ENCODE assay signal across 10 cellular contexts in the genomic region with DNA sequence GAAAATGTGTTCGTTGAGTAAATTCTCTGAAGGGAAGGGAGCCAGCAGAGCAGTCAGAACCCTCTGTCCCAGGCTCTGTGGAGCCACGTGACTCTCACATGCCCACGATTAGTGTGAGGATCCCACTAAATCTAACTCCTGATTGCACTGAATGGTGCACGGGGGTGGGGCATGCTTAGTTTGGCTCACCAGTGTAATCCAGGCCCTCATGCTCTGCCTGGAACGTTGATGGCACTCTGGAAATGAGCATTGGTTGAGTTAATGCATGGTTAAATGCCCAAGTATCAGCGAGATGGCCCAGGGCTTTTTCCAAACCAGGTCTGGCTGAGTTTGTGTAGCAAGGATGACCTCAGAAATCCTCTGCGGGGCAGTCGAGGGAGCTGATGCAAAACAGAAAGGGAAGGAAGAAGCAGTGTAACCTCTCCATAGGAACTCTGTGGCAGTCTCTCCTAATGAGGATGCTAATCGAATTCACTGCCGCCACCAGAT.
DNase-seq lines count a peak whose midpoint lies in the region; ATAC-seq and TF ChIP-seq lines count a peak whose summit lies in the region.
"Had no signal": no experiment of that assay in that cellular context is flagged by ENCODE, and none has a peak within 500 bp of the region (broad histone marks: within the 10 kb centered on the region; RNA-seq: fewer than 3 reads in every experiment).

No MANE protein-coding gene starts in this region.

- ATAC-seq in GM23338 (peak; percentile 69), body of pancreas (peak; percentile 16), gastrocnemius medialis (peak; percentile 59 to 72), GM21423 (IDR thresholded peaks at IDR 0.05; ENCODE audit: unreplicated experiment) (no peak), GM18867 (IDR thresholded peaks at IDR 0.05; ENCODE audit: unreplicated experiment) (no peak)
- ATAC-seq: left colon had no signal

- no peaks in the 10 kb centered on the region for H3K9me2 ChIP-seq in GM23338 (ENCODE audit: insufficient read depth)

- dilution Hi-C loops in mammary epithelial cell (cut with HindIII; ENCODE audit: low sequenced_read_pairs): no loop called here

- H3K4me1 ChIP-seq in GM23338 (ENCODE audit: insufficient read depth) (peaks cover 48% of the 10 kb centered on the region), body of pancreas (peaks cover 16% of the 10 kb centered on the region), gastrocnemius medialis (peaks cover 11 to 22% of the 10 kb centered on the region in 2 donors), mammary epithelial cell (ENCODE audit: insufficient read depth, low read length) (peaks cover 7% of the 10 kb centered on the region)

- H3K4me2 ChIP-seq in GM23338 (peak overlapping the region; percentile 64), mammary epithelial cell (ENCODE audit: insufficient read depth, low read depth, low read length) (no peak overlapping the region)

- H3K27me3 Mint-ChIP-seq in GM23338 (ENCODE audit: insufficient read depth, low read depth, poor library complexity): peaks cover 22% of the 10 kb centered on the region

- peak overlapping the region; percentile 65 for H3K4me3 Mint-ChIP-seq in GM23338

- in situ Hi-C loops in gastrocnemius medialis (cut with MboI; ENCODE audit: low sequenced_read_pairs in 4 of 4) (no loop called here), mammary epithelial cell (cut with MboI; ENCODE audit: low sequenced_read_pairs in 2 of 2) (loop anchor here in 1 of 2 donors (25.0 kb wide), 1 partner anchor 309 kb away; a partner anchor contains a TSS)

- H4K20me1 ChIP-seq in GM23338 (replicated peaks; ENCODE audit: insufficient read depth): no peaks in the 10 kb centered on the region
- H4K20me1 ChIP-seq in mammary epithelial cell (ENCODE audit: insufficient read depth, low read length): no peaks in the 10 kb centered on the region

- peak overlapping the region; percentile 9; the same call in 1 of the 2 replicates for H3K4me3 ChIP-seq in GM23338
- no peak overlapping the region for H3K4me3 ChIP-seq in body of pancreas
- no peak overlapping the region for H3K4me3 ChIP-seq in gastrocnemius medialis
- H3K4me3 ChIP-seq in mammary epithelial cell (replicated peaks in 1 of 3; ENCODE audit: insufficient read depth in 1 of 3, low read depth in 2 of 3, low read length in 3 of 3): no peak overlapping the region

- peak overlapping the region; percentile 21; the same call in 1 of the 2 replicates for H2AFZ ChIP-seq in GM23338
- no peak overlapping the region for H2AFZ ChIP-seq in mammary epithelial cell (ENCODE audit: low read depth, low read length)

- H3K9me3 ChIP-seq in body of pancreas (no peaks in the 10 kb centered on the region), gastrocnemius medialis (no peaks in the 10 kb centered on the region), mammary epithelial cell (replicated peaks; ENCODE audit: insufficient read depth, low read length) (no peaks in the 10 kb centered on the region)

- no TSS peak for BruUV-seq in mammary epithelial cell (replicated peaks; lab: Mats Ljungman, UMichigan)

- H3K27me3 ChIP-seq in GM23338 (ENCODE audit: insufficient read depth) (no peaks in the 10 kb centered on the region), body of pancreas (no peaks in the 10 kb centered on the region), gastrocnemius medialis (no peaks in the 10 kb centered on the region), mammary epithelial cell (ENCODE audit: insufficient read depth, low read length) (no peaks in the 10 kb centered on the region)

- H3F3A ChIP-seq in GM23338 (replicated peaks; ENCODE audit: low read depth): peaks cover 20% of the 10 kb centered on the region

- H3K9me3 Mint-ChIP-seq in GM23338: peaks cover 10% of the 10 kb centered on the region

- peak overlapping the region; percentile 98 for H3K27ac Mint-ChIP-seq in GM23338

- 57 to 72% methylated on average over 10 of the region's 10 CpGs for WGBS in body of pancreas, 2 donors
- 74% methylated on average over 8 of the region's 10 CpGs for WGBS in mammary epithelial cell (ENCODE audit: low coverage, missing lambda C conversion rate)

- intact Hi-C loops in body of pancreas (cut with DNase I): no loop called here
- intact Hi-C loops in gastrocnemius medialis (cut with DNase I; ENCODE audit: low total_unique reads): no loop called here
- intact Hi-C loops in mammary epithelial cell (cut with micrococcal nuclease): no loop called here

- CTCF ChIA-PET in mammary epithelial cell (lab: Charles Lee; ENCODE audit: low non-redundant PET): no interaction called here

- DNase-seq in GM23338 (ENCODE audit: low spot score) (peak; percentile 67), body of pancreas (peak in 2 of 4 donors; percentile 22 to 27), iris pigment epithelial cell (ENCODE audit: low read depth) (peak; percentile 10), gastrocnemius medialis (peak; percentile 48 to 65), OCI-M2 (lab: John Stamatoyannopoulos, UW; ENCODE audit: unreplicated experiment) (no peak), mammary epithelial cell (no peak)
- DNase-seq: activated CD4-positive, alpha-beta T cell treated with anti-CD3 and anti-CD28 coated beads for 1 hour; left colon had no signal

- H3K36me3 ChIP-seq in GM23338 (ENCODE audit: insufficient read depth): no peaks in the 10 kb centered on the region
- H3K36me3 ChIP-seq in body of pancreas (replicated peaks in 1 of 2; ENCODE audit: insufficient read depth in 1 of 2, low read depth in 2 of 2): no peaks in the 10 kb centered on the region
- no peaks in the 10 kb centered on the region for H3K36me3 ChIP-seq in gastrocnemius medialis
- H3K36me3 ChIP-seq in mammary epithelial cell (ENCODE audit: insufficient read depth, low read length): no peaks in the 10 kb centered on the region

- H3K4me1 Mint-ChIP-seq in GM23338: peaks cover 60% of the 10 kb centered on the region

- H3K79me2 ChIP-seq in GM23338 (replicated peaks; ENCODE audit: insufficient read depth) (no peaks in the 10 kb centered on the region), mammary epithelial cell (ENCODE audit: insufficient read depth, low read length) (no peaks in the 10 kb centered on the region)

- H3K9ac ChIP-seq in mammary epithelial cell (ENCODE audit: insufficient read depth, low read length): no peak overlapping the region

- peaks cover 15% of the 10 kb centered on the region for H3K36me3 Mint-ChIP-seq in GM23338 (ENCODE audit: low read depth)

- H3K27ac ChIP-seq in GM23338 (ENCODE audit: low read depth): peak overlapping the region; percentile 78
- H3K27ac ChIP-seq in body of pancreas: peak overlapping the region in 3 of 4 donors; percentile 19 to 49 (median 25)
- peak overlapping the region in 2 of 4 donors; percentile 16 to 37 for H3K27ac ChIP-seq in gastrocnemius medialis
- H3K27ac ChIP-seq in mammary epithelial cell (ENCODE audit: insufficient read depth, low read depth, low read length): no peak overlapping the region

- TF ChIP-seq POLR2A in body of pancreas (IDR thresholded peaks at IDR 0.05): no peak
- no peak for TF ChIP-seq POLR2A in gastrocnemius medialis (IDR thresholded peaks at IDR 0.05)

- TF ChIP-seq CTCF in GM23338 (conservative IDR thresholded peaks at IDR 0.05; ENCODE audit: low read depth in 2 of 2): no peak; a peak in 1 of 4 replicates
- TF ChIP-seq CTCF in body of pancreas (IDR thresholded peaks at IDR 0.05): no peak
- TF ChIP-seq CTCF in gastrocnemius medialis (IDR thresholded peaks at IDR 0.05 in 4 of 5, conservative IDR thresholded peaks at IDR 0.05 in 1 of 5): no peak
- TF ChIP-seq CTCF in mammary epithelial cell (conservative IDR thresholded peaks at IDR 0.05 in 1 of 2, IDR thresholded peaks at IDR 0.05 in 1 of 2; ENCODE audit: extremely low read depth in 1 of 2, insufficient read depth in 1 of 2, low read depth in 1 of 2, low read length in 2 of 2): no peak

TF ChIP-seq in GM23338, 12 proteins besides CTCF, POLR2A, EP300 and RAD21 (continues in another document):
- TF ChIP-seq STAT1 (IDR thresholded peaks at IDR 0.05; ENCODE audit: unreplicated experiment): no peak
- TF ChIP-seq, protein P1, sequence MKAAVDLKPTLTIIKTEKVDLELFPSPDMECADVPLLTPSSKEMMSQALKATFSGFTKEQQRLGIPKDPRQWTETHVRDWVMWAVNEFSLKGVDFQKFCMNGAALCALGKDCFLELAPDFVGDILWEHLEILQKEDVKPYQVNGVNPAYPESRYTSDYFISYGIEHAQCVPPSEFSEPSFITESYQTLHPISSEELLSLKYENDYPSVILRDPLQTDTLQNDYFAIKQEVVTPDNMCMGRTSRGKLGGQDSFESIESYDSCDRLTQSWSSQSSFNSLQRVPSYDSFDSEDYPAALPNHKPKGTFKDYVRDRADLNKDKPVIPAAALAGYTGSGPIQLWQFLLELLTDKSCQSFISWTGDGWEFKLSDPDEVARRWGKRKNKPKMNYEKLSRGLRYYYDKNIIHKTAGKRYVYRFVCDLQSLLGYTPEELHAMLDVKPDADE (IDR thresholded peaks at IDR 0.05): no peak
- no peak for TF ChIP-seq NANOG (IDR thresholded peaks at IDR 0.05; ENCODE audit: borderline replicate concordance)
- no peak for TF ChIP-seq CREB1 (CRISPR knock-in tag; IDR thresholded peaks at IDR 0.05; ENCODE audit: low read depth)
- TF ChIP-seq, protein P2, sequence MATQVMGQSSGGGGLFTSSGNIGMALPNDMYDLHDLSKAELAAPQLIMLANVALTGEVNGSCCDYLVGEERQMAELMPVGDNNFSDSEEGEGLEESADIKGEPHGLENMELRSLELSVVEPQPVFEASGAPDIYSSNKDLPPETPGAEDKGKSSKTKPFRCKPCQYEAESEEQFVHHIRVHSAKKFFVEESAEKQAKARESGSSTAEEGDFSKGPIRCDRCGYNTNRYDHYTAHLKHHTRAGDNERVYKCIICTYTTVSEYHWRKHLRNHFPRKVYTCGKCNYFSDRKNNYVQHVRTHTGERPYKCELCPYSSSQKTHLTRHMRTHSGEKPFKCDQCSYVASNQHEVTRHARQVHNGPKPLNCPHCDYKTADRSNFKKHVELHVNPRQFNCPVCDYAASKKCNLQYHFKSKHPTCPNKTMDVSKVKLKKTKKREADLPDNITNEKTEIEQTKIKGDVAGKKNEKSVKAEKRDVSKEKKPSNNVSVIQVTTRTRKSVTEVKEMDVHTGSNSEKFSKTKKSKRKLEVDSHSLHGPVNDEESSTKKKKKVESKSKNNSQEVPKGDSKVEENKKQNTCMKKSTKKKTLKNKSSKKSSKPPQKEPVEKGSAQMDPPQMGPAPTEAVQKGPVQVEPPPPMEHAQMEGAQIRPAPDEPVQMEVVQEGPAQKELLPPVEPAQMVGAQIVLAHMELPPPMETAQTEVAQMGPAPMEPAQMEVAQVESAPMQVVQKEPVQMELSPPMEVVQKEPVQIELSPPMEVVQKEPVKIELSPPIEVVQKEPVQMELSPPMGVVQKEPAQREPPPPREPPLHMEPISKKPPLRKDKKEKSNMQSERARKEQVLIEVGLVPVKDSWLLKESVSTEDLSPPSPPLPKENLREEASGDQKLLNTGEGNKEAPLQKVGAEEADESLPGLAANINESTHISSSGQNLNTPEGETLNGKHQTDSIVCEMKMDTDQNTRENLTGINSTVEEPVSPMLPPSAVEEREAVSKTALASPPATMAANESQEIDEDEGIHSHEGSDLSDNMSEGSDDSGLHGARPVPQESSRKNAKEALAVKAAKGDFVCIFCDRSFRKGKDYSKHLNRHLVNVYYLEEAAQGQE (IDR thresholded peaks at IDR 0.05; ENCODE audit: unreplicated experiment): no peak
- TF ChIP-seq EZH2phosphoT487 (IDR thresholded peaks at IDR 0.05; ENCODE audit: unreplicated experiment): no peak
- no peak for TF ChIP-seq POLR2AphosphoS5 (IDR thresholded peaks at IDR 0.05; ENCODE audit: low read depth)

Comparison
In these comparisons a context has a peak if more than half of its experiments do, and no peak if none do; other contexts are left out.
1. ATAC-seq: peak in GM23338 (single experiment), body of pancreas (single experiment) and gastrocnemius medialis (2 of 2); none in GM21423 (single experiment) and GM18867 (single experiment).
2. DNase-seq: peak in GM23338 (single experiment), iris pigment epithelial cell (single experiment) and gastrocnemius medialis (2 of 2); none in OCI-M2 (single experiment) and mammary epithelial cell (single experiment).